8 cellular contexts compared by ENCODE assay signal in genomic region chr12:57846285-57846576, GRCh38.
A peak's percentile ranks its signal among the peaks of the same experiment; 100 is the strongest.
DNase-seq lines count a peak whose midpoint lies in the region; ATAC-seq and TF ChIP-seq lines count a peak whose summit lies in the region.

No MANE protein-coding gene starts in this region.

- no peaks in the 10 kb centered on the region for H3K9me3 ChIP-seq in BLaER1 treated with 17β-estradiol and CSF1 and Interleukin-3, amounts not matched to agents 10 nM and 100 nM (replicated peaks in 1 of 11)
- H3K9me3 ChIP-seq in OCI-LY1 (ENCODE audit: low read length) = no peaks in the 10 kb centered on the region
- H3K9me3 ChIP-seq in muscle layer of duodenum (ENCODE audit: control insufficient read depth in 1 of 2, low read length in 2 of 2) = no peaks in the 10 kb centered on the region

- peaks cover 0 to 8% (median 0%) of the 10 kb centered on the region in 11 experiments; a peak in 4 of 22 replicates for H3K36me3 ChIP-seq in BLaER1 treated with 17β-estradiol and CSF1 and Interleukin-3, amounts not matched to agents 10 nM and 100 nM
- H3K36me3 ChIP-seq in OCI-LY1 (ENCODE audit: insufficient read depth, low read length) (no peaks in the 10 kb centered on the region), muscle layer of duodenum (ENCODE audit: control insufficient read depth in 1 of 2, insufficient read depth in 2 of 2, low read length in 2 of 2) (peaks cover 0 to 14% of the 10 kb centered on the region in 2 donors)

- H3K9ac ChIP-seq in BLaER1 treated with 17β-estradiol and CSF1 and Interleukin-3, amounts not matched to agents 10 nM and 100 nM = peak overlapping the region; percentile 91 to 98 (median 94)
- H3K9ac ChIP-seq in OCI-LY1 (ENCODE audit: low read length) = peak overlapping the region; percentile 71

- DNase-seq in coronary artery (ENCODE audit: low spot score) (no peak), NCI-H345 (lab: John Stamatoyannopoulos, UW) (no peak)

- H3K27ac ChIP-seq in BLaER1 treated with 17β-estradiol and CSF1 and Interleukin-3, amounts not matched to agents 10 nM and 100 nM = peak overlapping the region; percentile 90 to 99 (median 94)
- H3K27ac ChIP-seq in OCI-LY1 (ENCODE audit: low read depth, low read length, poor library complexity, severe bottlenecking) (no peak overlapping the region), coronary artery (peak overlapping the region; percentile 100), muscle layer of duodenum (ENCODE audit: low read length) (peak overlapping the region; percentile 94)

- H3F3A ChIP-seq in OCI-LY1 (ENCODE audit: insufficient read depth, low read length) = no peaks in the 10 kb centered on the region

- peak; percentile 24 for ATAC-seq in GM21717 (IDR thresholded peaks at IDR 0.05; ENCODE audit: unreplicated experiment)
- no peak for ATAC-seq in GM18520 (IDR thresholded peaks at IDR 0.05; ENCODE audit: unreplicated experiment)
- ATAC-seq in HG03469 (IDR thresholded peaks at IDR 0.05; ENCODE audit: unreplicated experiment) = no peak

- H3K4me3 ChIP-seq in BLaER1 treated with 17β-estradiol and CSF1 and Interleukin-3, amounts not matched to agents 10 nM and 100 nM = peak overlapping the region; percentile 80 to 100 (median 94)
- H3K4me3 ChIP-seq in OCI-LY1 (ENCODE audit: low read depth, low read length, poor library complexity, severe bottlenecking) (peak overlapping the region; percentile 82), coronary artery (peak overlapping the region; percentile 97), muscle layer of duodenum (ENCODE audit: low read depth in 1 of 2, low read length in 2 of 2) (peak overlapping the region; percentile 82 to 87)

- H4K20me1 ChIP-seq in BLaER1 treated with 17β-estradiol and CSF1 and Interleukin-3, amounts not matched to agents 10 nM and 100 nM = peaks cover 44 to 59% (median 48%) of the 10 kb centered on the region in 11 experiments
- H4K20me1 ChIP-seq in OCI-LY1 (ENCODE audit: insufficient read depth, low read length) = no peaks in the 10 kb centered on the region

- H3K79me2 ChIP-seq in OCI-LY1 (ENCODE audit: insufficient read depth, low read length) = no peaks in the 10 kb centered on the region

- peaks cover 11 to 22% (median 16%) of the 10 kb centered on the region in 11 experiments; a peak in 21 of 22 replicates for H3K27me3 ChIP-seq in BLaER1 treated with 17β-estradiol and CSF1 and Interleukin-3, amounts not matched to agents 10 nM and 100 nM
- H3K27me3 ChIP-seq in OCI-LY1 (ENCODE audit: insufficient read depth, low read length) (no peaks in the 10 kb centered on the region; the same call in 1 of the 2 replicates), muscle layer of duodenum (ENCODE audit: low read depth, low read length) (no peaks in the 10 kb centered on the region)

- peaks cover 48 to 65% (median 56%) of the 10 kb centered on the region in 10 experiments for H3K4me1 ChIP-seq in BLaER1 treated with 17β-estradiol and CSF1 and Interleukin-3, amounts not matched to agents 10 nM and 100 nM
- H3K4me1 ChIP-seq in OCI-LY1 (ENCODE audit: insufficient read depth, low read length, severe bottlenecking) (peaks cover 26% of the 10 kb centered on the region), muscle layer of duodenum (ENCODE audit: control insufficient read depth in 1 of 2, insufficient read depth in 2 of 2, low read length in 2 of 2) (peaks cover 24 to 33% of the 10 kb centered on the region in 2 donors)

- H3K4me2 ChIP-seq in BLaER1 treated with 17β-estradiol and CSF1 and Interleukin-3, amounts not matched to agents 10 nM and 100 nM = peak overlapping the region; percentile 91 to 99 (median 95); a peak in 21 of 22 replicates
- peak overlapping the region; percentile 81 for H3K4me2 ChIP-seq in OCI-LY1 (ENCODE audit: low read length)

- H3K9me2 ChIP-seq in OCI-LY1 (ENCODE audit: low read depth, low read length) = no peaks in the 10 kb centered on the region

- TF ChIP-seq CTCF in OCI-LY1 (IDR thresholded peaks at IDR 0.05; ENCODE audit: low read length) (no peak), coronary artery (IDR thresholded peaks at IDR 0.05) (no peak)

- H2AFZ ChIP-seq in OCI-LY1 (ENCODE audit: low read length) = no peak overlapping the region
